1 cellular context compared by ENCODE assay signal in the genomic region with DNA sequence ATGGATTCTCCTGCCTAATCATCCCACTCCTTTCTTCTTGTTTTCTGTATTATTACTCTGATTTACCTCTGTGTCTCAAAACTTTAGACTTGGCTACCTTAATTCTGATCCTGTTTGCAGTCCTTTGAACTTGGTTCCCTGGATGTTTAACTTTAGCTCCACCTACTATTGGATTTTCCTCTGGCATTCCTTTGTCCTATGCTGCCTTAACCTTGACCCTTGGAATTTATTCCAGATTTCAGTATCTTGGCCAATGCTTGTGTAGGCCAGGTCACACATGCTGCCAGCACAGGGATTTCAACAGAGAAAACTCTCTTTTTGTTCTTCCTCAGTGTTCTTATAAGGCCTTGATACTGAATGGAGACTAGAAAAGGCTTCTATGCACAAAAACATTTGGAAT.
A peak's percentile ranks its signal among the peaks of the same experiment; 100 is the strongest.
TF ChIP-seq lines count a peak whose summit lies in the region.

No MANE protein-coding gene starts in this region.

TF ChIP-seq in HepG2, 621 proteins besides CTCF, POLR2A, EP300 and RAD21 (continued from another document and continues in another):
- TF ChIP-seq, protein P1, sequence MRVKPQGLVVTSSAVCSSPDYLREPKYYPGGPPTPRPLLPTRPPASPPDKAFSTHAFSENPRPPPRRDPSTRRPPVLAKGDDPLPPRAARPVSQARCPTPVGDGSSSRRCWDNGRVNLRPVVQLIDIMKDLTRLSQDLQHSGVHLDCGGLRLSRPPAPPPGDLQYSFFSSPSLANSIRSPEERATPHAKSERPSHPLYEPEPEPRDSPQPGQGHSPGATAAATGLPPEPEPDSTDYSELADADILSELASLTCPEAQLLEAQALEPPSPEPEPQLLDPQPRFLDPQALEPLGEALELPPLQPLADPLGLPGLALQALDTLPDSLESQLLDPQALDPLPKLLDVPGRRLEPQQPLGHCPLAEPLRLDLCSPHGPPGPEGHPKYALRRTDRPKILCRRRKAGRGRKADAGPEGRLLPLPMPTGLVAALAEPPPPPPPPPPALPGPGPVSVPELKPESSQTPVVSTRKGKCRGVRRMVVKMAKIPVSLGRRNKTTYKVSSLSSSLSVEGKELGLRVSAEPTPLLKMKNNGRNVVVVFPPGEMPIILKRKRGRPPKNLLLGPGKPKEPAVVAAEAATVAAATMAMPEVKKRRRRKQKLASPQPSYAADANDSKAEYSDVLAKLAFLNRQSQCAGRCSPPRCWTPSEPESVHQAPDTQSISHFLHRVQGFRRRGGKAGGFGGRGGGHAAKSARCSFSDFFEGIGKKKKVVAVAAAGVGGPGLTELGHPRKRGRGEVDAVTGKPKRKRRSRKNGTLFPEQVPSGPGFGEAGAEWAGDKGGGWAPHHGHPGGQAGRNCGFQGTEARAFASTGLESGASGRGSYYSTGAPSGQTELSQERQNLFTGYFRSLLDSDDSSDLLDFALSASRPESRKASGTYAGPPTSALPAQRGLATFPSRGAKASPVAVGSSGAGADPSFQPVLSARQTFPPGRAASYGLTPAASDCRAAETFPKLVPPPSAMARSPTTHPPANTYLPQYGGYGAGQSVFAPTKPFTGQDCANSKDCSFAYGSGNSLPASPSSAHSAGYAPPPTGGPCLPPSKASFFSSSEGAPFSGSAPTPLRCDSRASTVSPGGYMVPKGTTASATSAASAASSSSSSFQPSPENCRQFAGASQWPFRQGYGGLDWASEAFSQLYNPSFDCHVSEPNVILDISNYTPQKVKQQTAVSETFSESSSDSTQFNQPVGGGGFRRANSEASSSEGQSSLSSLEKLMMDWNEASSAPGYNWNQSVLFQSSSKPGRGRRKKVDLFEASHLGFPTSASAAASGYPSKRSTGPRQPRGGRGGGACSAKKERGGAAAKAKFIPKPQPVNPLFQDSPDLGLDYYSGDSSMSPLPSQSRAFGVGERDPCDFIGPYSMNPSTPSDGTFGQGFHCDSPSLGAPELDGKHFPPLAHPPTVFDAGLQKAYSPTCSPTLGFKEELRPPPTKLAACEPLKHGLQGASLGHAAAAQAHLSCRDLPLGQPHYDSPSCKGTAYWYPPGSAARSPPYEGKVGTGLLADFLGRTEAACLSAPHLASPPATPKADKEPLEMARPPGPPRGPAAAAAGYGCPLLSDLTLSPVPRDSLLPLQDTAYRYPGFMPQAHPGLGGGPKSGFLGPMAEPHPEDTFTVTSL (CRISPR knock-in tag; IDR thresholded peaks at IDR 0.05; ENCODE audit: borderline replicate concordance) = peak; percentile 70; the same call in 1 of the 2 replicates
- TF ChIP-seq SETDB1 (CRISPR knock-in tag; IDR thresholded peaks at IDR 0.05; ENCODE audit: borderline replicate concordance) (no peak), ZNF747 (CRISPR knock-in tag; IDR thresholded peaks at IDR 0.05; ENCODE audit: borderline replicate concordance) (no peak), ATM (IDR thresholded peaks at IDR 0.05; ENCODE audit: borderline replicate concordance) (no peak), EED (CRISPR knock-in tag; IDR thresholded peaks at IDR 0.05) (no peak), ZNF839 (CRISPR knock-in tag; IDR thresholded peaks at IDR 0.05; ENCODE audit: borderline replicate concordance) (no peak), ZBTB21 (CRISPR knock-in tag; IDR thresholded peaks at IDR 0.05) (no peak), GMEB2 (CRISPR knock-in tag; IDR thresholded peaks at IDR 0.05; ENCODE audit: low read depth) (no peak), SP5 (CRISPR knock-in tag; IDR thresholded peaks at IDR 0.05; ENCODE audit: borderline replicate concordance, low read depth) (peak; percentile 77), KAT8 (CRISPR knock-in tag; IDR thresholded peaks at IDR 0.05) (peak; percentile 23; the same call in 1 of the 2 replicates), ZMYM3 (CRISPR knock-in tag; IDR thresholded peaks at IDR 0.05) (no peak), TOPORS (CRISPR knock-in tag; IDR thresholded peaks at IDR 0.05) (no peak), SP4 (CRISPR knock-in tag; IDR thresholded peaks at IDR 0.05) (no peak), ZNF644 (CRISPR knock-in tag; IDR thresholded peaks at IDR 0.05; ENCODE audit: low read depth) (no peak), ZNF264 (CRISPR knock-in tag; IDR thresholded peaks at IDR 0.05) (no peak), KDM4B (CRISPR knock-in tag; IDR thresholded peaks at IDR 0.05) (no peak), WIZ (CRISPR knock-in tag; IDR thresholded peaks at IDR 0.05) (no peak), SIX4 (CRISPR knock-in tag; IDR thresholded peaks at IDR 0.05) (no peak), ZNF331 (CRISPR knock-in tag; IDR thresholded peaks at IDR 0.05) (peak; percentile 45; the same call in 1 of the 2 replicates), MTA1 (CRISPR knock-in tag; IDR thresholded peaks at IDR 0.05; ENCODE audit: borderline replicate concordance) (no peak), PLRG1 (conservative IDR thresholded peaks at IDR 0.05) (no peak), XBP1 (CRISPR knock-in tag; IDR thresholded peaks at IDR 0.05) (no peak), NR3C1 (CRISPR knock-in tag; IDR thresholded peaks at IDR 0.05) (no peak), TERF1 (CRISPR knock-in tag; IDR thresholded peaks at IDR 0.05) (no peak), RFX5 (IDR thresholded peaks at IDR 0.05; ENCODE audit: low read depth, low read length) (no peak), ZNF674 (CRISPR knock-in tag; IDR thresholded peaks at IDR 0.05; ENCODE audit: low read depth) (no peak), TEAD3 (CRISPR knock-in tag; optimal IDR thresholded peaks at IDR 0.05; ENCODE audit: borderline replicate concordance) (peak; percentile 75), CBX5 (CRISPR knock-in tag; IDR thresholded peaks at IDR 0.05; ENCODE audit: borderline replicate concordance) (no peak), ZNF703 (CRISPR knock-in tag; IDR thresholded peaks at IDR 0.05; ENCODE audit: borderline replicate concordance) (no peak), GFI1 (CRISPR knock-in tag; IDR thresholded peaks at IDR 0.05; ENCODE audit: borderline replicate concordance) (peak; percentile 83), MXI1 (IDR thresholded peaks at IDR 0.05; ENCODE audit: borderline replicate concordance, low read depth, low read length) (no peak), ZMAT5 (CRISPR knock-in tag; IDR thresholded peaks at IDR 0.05; ENCODE audit: borderline replicate concordance, low read depth) (no peak), NFE2 (CRISPR knock-in tag; IDR thresholded peaks at IDR 0.05) (no peak), HNF4G (IDR thresholded peaks at IDR 0.05; ENCODE audit: borderline replicate concordance, low read depth, low read length) (peak; percentile 65), HNF4G (CRISPR knock-in tag; IDR thresholded peaks at IDR 0.05; ENCODE audit: borderline replicate concordance, low read depth) (no peak), NCOR1 (IDR thresholded peaks at IDR 0.05; ENCODE audit: borderline replicate concordance, low read length) (peak; percentile 82)
- TF ChIP-seq, protein P2, sequence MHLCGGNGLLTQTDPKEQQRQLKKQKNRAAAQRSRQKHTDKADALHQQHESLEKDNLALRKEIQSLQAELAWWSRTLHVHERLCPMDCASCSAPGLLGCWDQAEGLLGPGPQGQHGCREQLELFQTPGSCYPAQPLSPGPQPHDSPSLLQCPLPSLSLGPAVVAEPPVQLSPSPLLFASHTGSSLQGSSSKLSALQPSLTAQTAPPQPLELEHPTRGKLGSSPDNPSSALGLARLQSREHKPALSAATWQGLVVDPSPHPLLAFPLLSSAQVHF (CRISPR knock-in tag; IDR thresholded peaks at IDR 0.05) = no peak
- TF ChIP-seq, protein P3, sequence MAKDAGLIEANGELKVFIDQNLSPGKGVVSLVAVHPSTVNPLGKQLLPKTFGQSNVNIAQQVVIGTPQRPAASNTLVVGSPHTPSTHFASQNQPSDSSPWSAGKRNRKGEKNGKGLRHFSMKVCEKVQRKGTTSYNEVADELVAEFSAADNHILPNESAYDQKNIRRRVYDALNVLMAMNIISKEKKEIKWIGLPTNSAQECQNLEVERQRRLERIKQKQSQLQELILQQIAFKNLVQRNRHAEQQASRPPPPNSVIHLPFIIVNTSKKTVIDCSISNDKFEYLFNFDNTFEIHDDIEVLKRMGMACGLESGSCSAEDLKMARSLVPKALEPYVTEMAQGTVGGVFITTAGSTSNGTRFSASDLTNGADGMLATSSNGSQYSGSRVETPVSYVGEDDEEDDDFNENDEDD (CRISPR knock-in tag; IDR thresholded peaks at IDR 0.05; ENCODE audit: borderline replicate concordance) = no peak
- TF ChIP-seq, protein P4, sequence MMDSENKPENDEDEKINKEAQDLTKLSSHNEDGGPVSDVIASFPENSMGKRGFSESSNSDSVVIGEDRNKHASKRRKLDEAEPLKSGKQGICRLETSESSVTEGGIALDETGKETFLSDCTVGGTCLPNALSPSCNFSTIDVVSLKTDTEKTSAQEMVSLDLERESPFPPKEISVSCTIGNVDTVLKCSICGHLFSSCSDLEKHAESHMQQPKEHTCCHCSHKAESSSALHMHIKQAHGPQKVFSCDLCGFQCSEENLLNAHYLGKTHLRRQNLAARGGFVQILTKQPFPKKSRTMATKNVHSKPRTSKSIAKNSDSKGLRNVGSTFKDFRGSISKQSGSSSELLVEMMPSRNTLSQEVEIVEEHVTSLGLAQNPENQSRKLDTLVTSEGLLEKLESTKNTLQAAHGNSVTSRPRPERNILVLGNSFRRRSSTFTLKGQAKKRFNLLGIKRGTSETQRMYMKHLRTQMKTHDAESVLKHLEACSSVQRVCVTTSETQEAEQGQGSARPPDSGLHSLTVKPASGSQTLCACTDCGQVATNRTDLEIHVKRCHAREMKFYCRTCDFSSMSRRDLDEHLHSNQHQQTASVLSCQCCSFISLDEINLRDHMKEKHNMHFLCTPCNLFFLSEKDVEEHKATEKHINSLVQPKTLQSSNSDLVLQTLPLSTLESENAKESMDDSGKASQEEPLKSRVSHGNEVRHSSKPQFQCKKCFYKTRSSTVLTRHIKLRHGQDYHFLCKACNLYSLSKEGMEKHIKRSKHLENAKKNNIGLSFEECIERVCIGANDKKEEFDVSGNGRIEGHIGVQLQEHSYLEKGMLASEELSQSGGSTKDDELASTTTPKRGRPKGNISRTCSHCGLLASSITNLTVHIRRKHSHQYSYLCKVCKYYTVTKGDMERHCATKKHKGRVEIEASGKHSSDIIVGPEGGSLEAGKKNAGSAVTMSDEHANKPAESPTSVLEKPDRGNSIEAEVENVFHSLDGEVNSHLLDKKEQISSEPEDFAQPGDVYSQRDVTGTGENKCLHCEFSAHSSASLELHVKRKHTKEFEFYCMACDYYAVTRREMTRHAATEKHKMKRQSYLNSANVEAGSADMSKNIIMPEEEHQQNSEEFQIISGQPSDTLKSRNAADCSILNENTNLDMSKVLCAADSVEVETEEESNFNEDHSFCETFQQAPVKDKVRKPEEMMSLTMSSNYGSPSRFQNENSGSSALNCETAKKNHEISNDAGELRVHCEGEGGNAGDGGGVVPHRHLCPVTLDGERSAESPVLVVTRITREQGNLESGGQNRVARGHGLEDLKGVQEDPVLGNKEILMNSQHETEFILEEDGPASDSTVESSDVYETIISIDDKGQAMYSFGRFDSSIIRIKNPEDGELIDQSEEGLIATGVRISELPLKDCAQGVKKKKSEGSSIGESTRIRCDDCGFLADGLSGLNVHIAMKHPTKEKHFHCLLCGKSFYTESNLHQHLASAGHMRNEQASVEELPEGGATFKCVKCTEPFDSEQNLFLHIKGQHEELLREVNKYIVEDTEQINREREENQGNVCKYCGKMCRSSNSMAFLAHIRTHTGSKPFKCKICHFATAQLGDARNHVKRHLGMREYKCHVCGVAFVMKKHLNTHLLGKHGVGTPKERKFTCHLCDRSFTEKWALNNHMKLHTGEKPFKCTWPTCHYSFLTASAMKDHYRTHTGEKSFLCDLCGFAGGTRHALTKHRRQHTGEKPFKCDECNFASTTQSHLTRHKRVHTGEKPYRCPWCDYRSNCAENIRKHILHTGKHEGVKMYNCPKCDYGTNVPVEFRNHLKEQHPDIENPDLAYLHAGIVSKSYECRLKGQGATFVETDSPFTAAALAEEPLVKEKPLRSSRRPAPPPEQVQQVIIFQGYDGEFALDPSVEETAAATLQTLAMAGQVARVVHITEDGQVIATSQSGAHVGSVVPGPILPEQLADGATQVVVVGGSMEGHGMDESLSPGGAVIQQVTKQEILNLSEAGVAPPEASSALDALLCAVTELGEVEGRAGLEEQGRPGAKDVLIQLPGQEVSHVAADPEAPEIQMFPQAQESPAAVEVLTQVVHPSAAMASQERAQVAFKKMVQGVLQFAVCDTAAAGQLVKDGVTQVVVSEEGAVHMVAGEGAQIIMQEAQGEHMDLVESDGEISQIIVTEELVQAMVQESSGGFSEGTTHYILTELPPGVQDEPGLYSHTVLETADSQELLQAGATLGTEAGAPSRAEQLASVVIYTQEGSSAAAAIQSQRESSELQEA (CRISPR knock-in tag; IDR thresholded peaks at IDR 0.05; ENCODE audit: not compliant biosample characterization) = no peak
- TF ChIP-seq, protein P5, sequence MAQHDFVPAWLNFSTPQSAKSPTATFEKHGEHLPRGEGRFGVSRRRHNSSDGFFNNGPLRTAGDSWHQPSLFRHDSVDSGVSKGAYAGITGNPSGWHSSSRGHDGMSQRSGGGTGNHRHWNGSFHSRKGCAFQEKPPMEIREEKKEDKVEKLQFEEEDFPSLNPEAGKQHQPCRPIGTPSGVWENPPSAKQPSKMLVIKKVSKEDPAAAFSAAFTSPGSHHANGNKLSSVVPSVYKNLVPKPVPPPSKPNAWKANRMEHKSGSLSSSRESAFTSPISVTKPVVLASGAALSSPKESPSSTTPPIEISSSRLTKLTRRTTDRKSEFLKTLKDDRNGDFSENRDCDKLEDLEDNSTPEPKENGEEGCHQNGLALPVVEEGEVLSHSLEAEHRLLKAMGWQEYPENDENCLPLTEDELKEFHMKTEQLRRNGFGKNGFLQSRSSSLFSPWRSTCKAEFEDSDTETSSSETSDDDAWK (CRISPR knock-in tag; IDR thresholded peaks at IDR 0.05) = no peak
- TF ChIP-seq, protein P6, sequence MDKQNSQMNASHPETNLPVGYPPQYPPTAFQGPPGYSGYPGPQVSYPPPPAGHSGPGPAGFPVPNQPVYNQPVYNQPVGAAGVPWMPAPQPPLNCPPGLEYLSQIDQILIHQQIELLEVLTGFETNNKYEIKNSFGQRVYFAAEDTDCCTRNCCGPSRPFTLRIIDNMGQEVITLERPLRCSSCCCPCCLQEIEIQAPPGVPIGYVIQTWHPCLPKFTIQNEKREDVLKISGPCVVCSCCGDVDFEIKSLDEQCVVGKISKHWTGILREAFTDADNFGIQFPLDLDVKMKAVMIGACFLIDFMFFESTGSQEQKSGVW (CRISPR knock-in tag; IDR thresholded peaks at IDR 0.05; ENCODE audit: borderline replicate concordance) = no peak
